1 cellular context compared by ENCODE assay signal in the genomic region with DNA sequence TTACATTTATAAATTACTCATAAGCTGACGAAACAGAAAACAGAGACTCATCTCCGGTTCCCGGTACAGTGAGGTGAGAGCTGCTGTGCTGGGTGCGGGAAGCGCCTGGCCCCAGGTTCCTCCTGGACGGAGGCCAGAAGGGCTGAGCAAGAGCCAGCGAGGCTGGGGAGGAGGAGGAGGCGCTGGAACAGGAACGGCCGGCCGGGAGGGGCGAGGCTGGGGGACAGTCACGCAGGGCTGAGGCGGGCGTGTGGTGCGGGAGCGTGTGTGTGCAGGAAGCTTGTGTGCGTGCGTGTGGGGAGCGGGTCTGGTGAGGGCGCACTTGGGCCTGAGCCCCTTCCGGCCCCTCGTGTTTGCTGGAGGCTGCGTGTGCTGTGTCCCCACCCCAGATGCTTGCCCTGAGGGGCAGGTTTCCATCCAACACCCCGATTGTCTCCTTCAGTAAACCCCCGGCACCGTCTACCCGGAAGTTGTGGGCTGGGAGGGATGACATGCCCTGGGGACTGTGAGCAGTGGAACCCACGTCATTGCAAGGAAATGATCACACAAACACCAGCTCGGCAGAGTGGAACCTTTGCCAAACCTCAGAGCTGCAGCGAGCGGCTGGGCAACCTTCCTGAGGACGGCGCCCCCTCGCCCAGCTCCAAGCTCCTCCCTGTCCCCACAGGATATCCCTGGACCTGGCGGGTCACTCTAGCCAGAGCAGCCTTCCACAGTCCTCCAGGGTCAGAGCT.
TF ChIP-seq lines count a peak whose summit lies in the region.

No MANE protein-coding gene starts in this region.

TF ChIP-seq in GM12878, 131 proteins besides CTCF, POLR2A, EP300 and RAD21 (continues in another document):
- TF ChIP-seq SUZ12 (IDR thresholded peaks at IDR 0.05; ENCODE audit: unreplicated experiment) (no peak), IKZF1 (conservative IDR thresholded peaks at IDR 0.05) (peak; percentile 91), KLF5 (IDR thresholded peaks at IDR 0.05; ENCODE audit: partially characterized antibody) (no peak), ASH2L (IDR thresholded peaks at IDR 0.05; ENCODE audit: borderline replicate concordance, low read depth) (no peak; the same call in 1 of the 2 replicates), ZBED1 (IDR thresholded peaks at IDR 0.05; ENCODE audit: borderline replicate concordance) (no peak), CHD4 (IDR thresholded peaks at IDR 0.05) (no peak), RAD51 (IDR thresholded peaks at IDR 0.05) (no peak), RB1 (IDR thresholded peaks at IDR 0.05; ENCODE audit: borderline replicate concordance) (no peak), IRF4 (IDR thresholded peaks at IDR 0.05; ENCODE audit: low read depth, low read length) (0 out of 2 replicates have a peak, but pooled peaks have one; percentile 47), MXI1 (IDR thresholded peaks at IDR 0.05; ENCODE audit: low read depth, low read length) (peak; percentile 88), MEF2A (IDR thresholded peaks at IDR 0.05; ENCODE audit: insufficient read depth, low read depth, low read length) (0 out of 2 replicates have a peak, but pooled peaks have one; percentile 16), ZNF592 (IDR thresholded peaks at IDR 0.05) (peak; percentile 60; the same call in 1 of the 2 replicates), ZZZ3 (IDR thresholded peaks at IDR 0.05; ENCODE audit: control insufficient read depth, insufficient read length, low read depth) (no peak), ATF7 (IDR thresholded peaks at IDR 0.05; ENCODE audit: low read depth) (peak; percentile 95), SKIL (IDR thresholded peaks at IDR 0.05; ENCODE audit: low read depth, poor library complexity, severe bottlenecking) (peak; percentile 27), GABPA (IDR thresholded peaks at IDR 0.05; ENCODE audit: low read depth) (no peak; the same call in 1 of the 2 replicates), ZNF622 (IDR thresholded peaks at IDR 0.05) (no peak), YBX1 (IDR thresholded peaks at IDR 0.05) (no peak), NR2C2 (IDR thresholded peaks at IDR 0.05; ENCODE audit: borderline replicate concordance, control insufficient read depth, insufficient read length, low read depth) (no peak), BCLAF1 (IDR thresholded peaks at IDR 0.05) (no peak), ESRRA (IDR thresholded peaks at IDR 0.05; ENCODE audit: low read length) (no peak), CREM (IDR thresholded peaks at IDR 0.05; ENCODE audit: low read depth) (peak; percentile 97), MEF2B (IDR thresholded peaks at IDR 0.05; ENCODE audit: partially characterized antibody, poor library complexity, severe bottlenecking) (peak; percentile 91), TCF3 (IDR thresholded peaks at IDR 0.05; ENCODE audit: borderline replicate concordance, insufficient read depth, low read depth, low read length) (no peak), FOS (IDR thresholded peaks at IDR 0.05; ENCODE audit: borderline replicate concordance, extremely low read depth, insufficient read length) (no peak), SREBF2 (IDR thresholded peaks at IDR 0.05; ENCODE audit: low read length) (no peak), CHD2 (IDR thresholded peaks at IDR 0.05; ENCODE audit: borderline replicate concordance, low read depth, low read length) (peak; percentile 67; the same call in 1 of the 2 replicates), ZBTB40 (IDR thresholded peaks at IDR 0.05; ENCODE audit: borderline replicate concordance) (peak; percentile 68), FOXK2 (IDR thresholded peaks at IDR 0.05) (peak; percentile 30), ZBTB4 (CRISPR knock-in tag; IDR thresholded peaks at IDR 0.05) (no peak)
- TF ChIP-seq, protein P1, sequence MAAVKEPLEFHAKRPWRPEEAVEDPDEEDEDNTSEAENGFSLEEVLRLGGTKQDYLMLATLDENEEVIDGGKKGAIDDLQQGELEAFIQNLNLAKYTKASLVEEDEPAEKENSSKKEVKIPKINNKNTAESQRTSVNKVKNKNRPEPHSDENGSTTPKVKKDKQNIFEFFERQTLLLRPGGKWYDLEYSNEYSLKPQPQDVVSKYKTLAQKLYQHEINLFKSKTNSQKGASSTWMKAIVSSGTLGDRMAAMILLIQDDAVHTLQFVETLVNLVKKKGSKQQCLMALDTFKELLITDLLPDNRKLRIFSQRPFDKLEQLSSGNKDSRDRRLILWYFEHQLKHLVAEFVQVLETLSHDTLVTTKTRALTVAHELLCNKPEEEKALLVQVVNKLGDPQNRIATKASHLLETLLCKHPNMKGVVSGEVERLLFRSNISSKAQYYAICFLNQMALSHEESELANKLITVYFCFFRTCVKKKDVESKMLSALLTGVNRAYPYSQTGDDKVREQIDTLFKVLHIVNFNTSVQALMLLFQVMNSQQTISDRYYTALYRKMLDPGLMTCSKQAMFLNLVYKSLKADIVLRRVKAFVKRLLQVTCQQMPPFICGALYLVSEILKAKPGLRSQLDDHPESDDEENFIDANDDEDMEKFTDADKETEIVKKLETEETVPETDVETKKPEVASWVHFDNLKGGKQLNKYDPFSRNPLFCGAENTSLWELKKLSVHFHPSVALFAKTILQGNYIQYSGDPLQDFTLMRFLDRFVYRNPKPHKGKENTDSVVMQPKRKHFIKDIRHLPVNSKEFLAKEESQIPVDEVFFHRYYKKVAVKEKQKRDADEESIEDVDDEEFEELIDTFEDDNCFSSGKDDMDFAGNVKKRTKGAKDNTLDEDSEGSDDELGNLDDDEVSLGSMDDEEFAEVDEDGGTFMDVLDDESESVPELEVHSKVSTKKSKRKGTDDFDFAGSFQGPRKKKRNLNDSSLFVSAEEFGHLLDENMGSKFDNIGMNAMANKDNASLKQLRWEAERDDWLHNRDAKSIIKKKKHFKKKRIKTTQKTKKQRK (IDR thresholded peaks at IDR 0.05; ENCODE audit: low read depth, low read length): no peak
- TF ChIP-seq, protein P2, sequence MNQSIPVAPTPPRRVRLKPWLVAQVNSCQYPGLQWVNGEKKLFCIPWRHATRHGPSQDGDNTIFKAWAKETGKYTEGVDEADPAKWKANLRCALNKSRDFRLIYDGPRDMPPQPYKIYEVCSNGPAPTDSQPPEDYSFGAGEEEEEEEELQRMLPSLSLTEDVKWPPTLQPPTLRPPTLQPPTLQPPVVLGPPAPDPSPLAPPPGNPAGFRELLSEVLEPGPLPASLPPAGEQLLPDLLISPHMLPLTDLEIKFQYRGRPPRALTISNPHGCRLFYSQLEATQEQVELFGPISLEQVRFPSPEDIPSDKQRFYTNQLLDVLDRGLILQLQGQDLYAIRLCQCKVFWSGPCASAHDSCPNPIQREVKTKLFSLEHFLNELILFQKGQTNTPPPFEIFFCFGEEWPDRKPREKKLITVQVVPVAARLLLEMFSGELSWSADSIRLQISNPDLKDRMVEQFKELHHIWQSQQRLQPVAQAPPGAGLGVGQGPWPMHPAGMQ (IDR thresholded peaks at IDR 0.05; ENCODE audit: borderline replicate concordance): 0 out of 2 replicates have a peak, but pooled peaks have one; percentile 54
